8 cellular contexts compared by ENCODE assay signal in genomic region chr2:20507166-20507692, GRCh38.
DNase-seq lines count a peak whose midpoint lies in the region; ATAC-seq lines count a peak whose summit lies in the region.

No MANE protein-coding gene starts in this region.

- DNase-seq in activated T-cell treated with anti-CD3 and anti-CD28 coated beads, Interleukin-2, amount 50 U/mL, for 24 hours = no peak
- DNase-seq in activated T-cell treated with anti-CD3 and anti-CD28 coated beads for 4 hours (no peak), RPMI7951 (ENCODE audit: low read depth) (peak; percentile 65), sciatic nerve (ENCODE audit: low spot score) (peak; percentile 32), Ammon's horn (ENCODE audit: low spot score) (no peak), amygdala (lab: John Stamatoyannopoulos, UW) (no peak), NCI-H1436 treated with DMSO at 0.1 percent for 48 hours (lab: John Stamatoyannopoulos, UW) (no peak)

- intact Hi-C loops in sciatic nerve (cut with DNase I) = no loop called here

- peaks cover 11% of the 10 kb centered on the region for H3K27me3 Mint-ChIP-seq in activated T-cell treated with anti-CD3 and anti-CD28 coated beads, Interleukin-2, amount 50 U/mL, for 24 hours

- peak overlapping the region; percentile 50 for H3K27ac Mint-ChIP-seq in activated T-cell treated with anti-CD3 and anti-CD28 coated beads, Interleukin-2, amount 50 U/mL, for 24 hours

- no peaks in the 10 kb centered on the region for H3K9me3 Mint-ChIP-seq in activated T-cell treated with anti-CD3 and anti-CD28 coated beads, Interleukin-2, amount 50 U/mL, for 24 hours

- no peaks in the 10 kb centered on the region for H3K36me3 Mint-ChIP-seq in activated T-cell treated with anti-CD3 and anti-CD28 coated beads, Interleukin-2, amount 50 U/mL, for 24 hours (ENCODE audit: low read depth)

- H3K4me3 Mint-ChIP-seq in activated T-cell treated with anti-CD3 and anti-CD28 coated beads, Interleukin-2, amount 50 U/mL, for 24 hours = no peak overlapping the region

- peaks cover 8% of the 10 kb centered on the region for H3K4me1 Mint-ChIP-seq in activated T-cell treated with anti-CD3 and anti-CD28 coated beads, Interleukin-2, amount 50 U/mL, for 24 hours (ENCODE audit: low read depth)

- ATAC-seq in HG02970 (IDR thresholded peaks at IDR 0.05; ENCODE audit: low FRiP score, unreplicated experiment) (peak; percentile 88), sciatic nerve (no peak)

Comparison
In these comparisons a context has a peak if more than half of its experiments do, and no peak if none do; other contexts are left out.
1. DNase-seq: peak in RPMI7951 (single experiment) and sciatic nerve (single experiment); none in activated T-cell treated with anti-CD3 and anti-CD28 coated beads, Interleukin-2, amount 50 U/mL, for 24 hours (single experiment), activated T-cell treated with anti-CD3 and anti-CD28 coated beads for 4 hours (single experiment), Ammon's horn (single experiment), amygdala (0 of 56) and NCI-H1436 treated with DMSO at 0.1 percent for 48 hours (single experiment).